1 cellular context compared by ENCODE assay signal in genomic region chr4:79575709-79576479, GRCh38.
TF ChIP-seq lines count a peak whose summit lies in the region.

No MANE protein-coding gene starts in this region.

TF ChIP-seq in GM23338, 12 proteins besides CTCF, POLR2A, EP300 and RAD21 (continued from another document):
- TF ChIP-seq REST (IDR thresholded peaks at IDR 0.05; ENCODE audit: unreplicated experiment), result no peak
- TF ChIP-seq POLR2AphosphoS5 (IDR thresholded peaks at IDR 0.05; ENCODE audit: low read depth), result no peak
- no peak for TF ChIP-seq JUNB (IDR thresholded peaks at IDR 0.05; ENCODE audit: unreplicated experiment)
- TF ChIP-seq ZNF462 (CRISPR knock-in tag; IDR thresholded peaks at IDR 0.05), result no peak
- no peak for TF ChIP-seq ZNF331 (CRISPR knock-in tag; IDR thresholded peaks at IDR 0.05; ENCODE audit: low read depth)
